ENCODE assay signal across 8 cellular contexts in the genomic region with DNA sequence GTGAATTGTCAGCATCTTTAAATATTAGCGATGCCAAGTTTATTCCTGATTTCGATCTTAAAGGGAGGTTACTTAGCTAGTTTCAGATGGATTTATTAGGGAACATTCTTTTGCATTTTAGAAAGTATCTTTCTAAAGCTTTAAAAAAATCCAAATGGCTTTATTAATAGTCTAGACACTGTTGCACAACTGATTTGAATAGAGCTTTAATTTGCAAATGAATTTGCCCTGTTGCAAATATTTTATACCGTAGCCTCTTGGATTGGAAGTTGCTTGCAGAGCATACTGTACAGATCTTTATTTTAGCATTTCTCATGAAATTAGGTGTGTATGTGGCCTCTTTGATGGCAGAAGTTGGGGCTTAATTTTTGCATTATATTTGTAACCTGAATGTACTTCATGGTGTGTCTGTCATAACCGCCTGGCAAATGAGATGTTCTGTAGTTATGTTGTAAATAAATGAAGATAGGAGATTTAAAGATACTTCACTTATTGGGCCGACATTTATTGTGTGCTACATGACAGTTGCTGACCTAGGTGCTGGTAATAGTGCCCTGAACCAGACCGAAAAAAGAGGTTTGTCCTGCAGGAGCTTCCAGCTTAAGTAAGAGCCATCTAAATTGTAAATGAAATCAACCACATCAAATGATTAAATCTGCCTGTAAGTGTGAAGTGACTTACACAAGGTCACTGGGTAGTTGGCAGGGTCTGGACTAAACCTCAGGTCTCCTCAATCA. TPM values are rescaled to one million over a fixed set of nuclear protein-coding genes. Genes with fewer than 3 reads are reported as not detected.
DNase-seq lines count a peak whose midpoint lies in the region; ATAC-seq and TF ChIP-seq lines count a peak whose summit lies in the region.

No MANE protein-coding gene starts in this region.

- H3K4me3 Mint-ChIP-seq in activated naive CD4-positive, alpha-beta T cell treated with anti-CD3 and anti-CD28 coated beads for 36 hours = peak overlapping the region; percentile 100
- peak overlapping the region; percentile 91 for H3K4me3 Mint-ChIP-seq in stimulated activated effector memory CD8-positive, alpha-beta T cell treated with anti-CD3 and anti-CD28 coated beads, Interleukin-12 subunit alpha, Interleukin-12 subunit beta, amount 100 ng/mL, for 72 hours

- peaks cover 15% of the 10 kb centered on the region for H3K36me3 Mint-ChIP-seq in activated naive CD4-positive, alpha-beta T cell treated with anti-CD3 and anti-CD28 coated beads for 36 hours (ENCODE audit: low read depth)
- H3K36me3 Mint-ChIP-seq in stimulated activated effector memory CD8-positive, alpha-beta T cell treated with anti-CD3 and anti-CD28 coated beads, Interleukin-12 subunit alpha, Interleukin-12 subunit beta, amount 100 ng/mL, for 72 hours = peaks cover 36% of the 10 kb centered on the region

- no peaks in the 10 kb centered on the region for H3K27me3 Mint-ChIP-seq in activated naive CD4-positive, alpha-beta T cell treated with anti-CD3 and anti-CD28 coated beads for 36 hours (ENCODE audit: low read depth)

- peak overlapping the region; percentile 30 for H3K27ac Mint-ChIP-seq in activated naive CD4-positive, alpha-beta T cell treated with anti-CD3 and anti-CD28 coated beads for 36 hours
- H3K27ac Mint-ChIP-seq in stimulated activated effector memory CD8-positive, alpha-beta T cell treated with anti-CD3 and anti-CD28 coated beads, Interleukin-12 subunit alpha, Interleukin-12 subunit beta, amount 100 ng/mL, for 72 hours = peak overlapping the region; percentile 100

- H3K27ac ChIP-seq in VCaP = peak overlapping the region; percentile 90

- CTCF ChIA-PET in activated naive CD4-positive, alpha-beta T cell treated with anti-CD3 and anti-CD28 coated beads for 36 hours (lab: Charles Lee) = interaction anchor here (0.6 to 0.8 kb wide), 2 partner anchors 22 to 181 kb away, joined by 3 to 4 read pairs; no protein-coding TSS in a partner anchor

- TF ChIP-seq CTCF in VCaP (conservative IDR thresholded peaks at IDR 0.05) = no peak
- TF ChIP-seq CTCF in fibroblast of pulmonary artery (IDR thresholded peaks at IDR 0.05; ENCODE audit: low read length, missing control alignments) = no peak

- H3K4me3 ChIP-seq in fibroblast of pulmonary artery (replicated peaks; ENCODE audit: low read depth, low read length) = peak overlapping the region; percentile 95

- no peaks in the 10 kb centered on the region for H3K9me3 Mint-ChIP-seq in activated naive CD4-positive, alpha-beta T cell treated with anti-CD3 and anti-CD28 coated beads for 36 hours
- no peaks in the 10 kb centered on the region for H3K9me3 Mint-ChIP-seq in stimulated activated effector memory CD8-positive, alpha-beta T cell treated with anti-CD3 and anti-CD28 coated beads, Interleukin-12 subunit alpha, Interleukin-12 subunit beta, amount 100 ng/mL, for 72 hours

- no peak for DNase-seq in activated naive CD4-positive, alpha-beta T cell treated with anti-CD3 and anti-CD28 coated beads for 36 hours
- no peak for DNase-seq in activated naive CD4-positive, alpha-beta T cell treated with Interleukin-2 at 50 U/mL for 16 hours
- DNase-seq in fibroblast of pulmonary artery (ENCODE audit: low read depth) (no peak), C1 segment of cervical spinal cord (lab: John Stamatoyannopoulos, UW) (no peak), NCI-H1092 (lab: John Stamatoyannopoulos, UW) (no peak), NCI-H2227 (lab: John Stamatoyannopoulos, UW; ENCODE audit: unreplicated experiment) (no peak)
- no peak for DNase-seq in stimulated activated effector memory CD8-positive, alpha-beta T cell treated with anti-CD3 and anti-CD28 coated beads, Interleukin-12 subunit alpha, Interleukin-12 subunit beta, amount 100 ng/mL, for 72 hours (ENCODE audit: low spot score in 2 of 2)

- intact Hi-C loops in activated naive CD4-positive, alpha-beta T cell treated with anti-CD3 and anti-CD28 coated beads for 36 hours (cut with micrococcal nuclease) = loop anchor here (5.0 kb wide), 2 partner anchors 303 to 1933 kb away; partner anchors contain the start of gene FBXO38

- H3K4me1 Mint-ChIP-seq in activated naive CD4-positive, alpha-beta T cell treated with anti-CD3 and anti-CD28 coated beads for 36 hours (ENCODE audit: low read depth) = peaks cover 45% of the 10 kb centered on the region
- H3K4me1 Mint-ChIP-seq in stimulated activated effector memory CD8-positive, alpha-beta T cell treated with anti-CD3 and anti-CD28 coated beads, Interleukin-12 subunit alpha, Interleukin-12 subunit beta, amount 100 ng/mL, for 72 hours = peaks cover 33% of the 10 kb centered on the region

- ATAC-seq in stimulated activated effector memory CD8-positive, alpha-beta T cell treated with anti-CD3 and anti-CD28 coated beads, Interleukin-12 subunit alpha, Interleukin-12 subunit beta, amount 100 ng/mL, for 72 hours = no peak

RNA-seq across cellular contexts. Expression of gene TCERG1, which starts 1.8 kb away (rescaled TPM):
- total RNA-seq in activated naive CD4-positive, alpha-beta T cell treated with anti-CD3 and anti-CD28 coated beads for 36 hours = 100 to 1,000 TPM; 123 to 131 TPM
